In genomic region chr10:117375360-117376147, GRCh38 we compare ENCODE assay signal across 8 cellular contexts. TPM values are rescaled to one million over a fixed set of nuclear protein-coding genes. Genes with fewer than 3 reads are reported as not detected.
DNase-seq lines count a peak whose midpoint lies in the region; ATAC-seq and TF ChIP-seq lines count a peak whose summit lies in the region.

PDZD8 (minus strand) TSS chr10:117375440; CDS start chr10:117375227, 213 bp downstream.

- H3K27me3 Mint-ChIP-seq in activated T-helper 2 cell treated with anti-CD3 and anti-CD28 coated beads, Interferon-gamma antibody, Interleukin-2, Interleukin-4, amounts not matched to agents 10 μg/mL and 5 μg/mL and 100 μg/mL, durations not matched to agents 14 hours and 24 hours and 36 hours (ENCODE audit: low read depth) = peaks cover 38% of the 10 kb centered on the region
- peaks cover 8 to 23% (median 16%) of the 10 kb centered on the region in 5 donors for H3K27me3 Mint-ChIP-seq in naive thymus-derived CD8-positive, alpha-beta T cell

- H3K27me3 ChIP-seq in GM23248 (replicated peaks; ENCODE audit: insufficient read depth) (no peaks in the 10 kb centered on the region), RWPE2 (ENCODE audit: insufficient read depth, poor library complexity, severe bottlenecking) (no peaks in the 10 kb centered on the region)

- peaks cover 17% of the 10 kb centered on the region; the same call in 1 of the 2 replicates for H4K20me1 ChIP-seq in GM23248 (ENCODE audit: insufficient read depth)

- peaks cover 19% of the 10 kb centered on the region for H3K36me3 Mint-ChIP-seq in activated T-helper 2 cell treated with anti-CD3 and anti-CD28 coated beads, Interferon-gamma antibody, Interleukin-2, Interleukin-4, amounts not matched to agents 10 μg/mL and 5 μg/mL and 100 μg/mL, durations not matched to agents 14 hours and 24 hours and 36 hours (ENCODE audit: low read depth)
- H3K36me3 Mint-ChIP-seq in naive thymus-derived CD8-positive, alpha-beta T cell = no peaks in the 10 kb centered on the region

- peak within 1 kb of the TSS; percentile 73 for H2AFZ ChIP-seq in GM23248

- H3K27ac ChIP-seq in GM23248 = peak within 1 kb of the TSS; percentile 74
- H3K27ac ChIP-seq in RWPE2 (ENCODE audit: poor library complexity, severe bottlenecking) = peak within 1 kb of the TSS; percentile 51

- no peaks in the 10 kb centered on the region for H3K36me3 ChIP-seq in GM23248 (ENCODE audit: low read depth)
- peaks cover 5% of the 10 kb centered on the region; the same call in 1 of the 2 replicates for H3K36me3 ChIP-seq in RWPE2 (ENCODE audit: low read depth)

- H3K79me2 ChIP-seq in GM23248 (ENCODE audit: insufficient read depth) = peaks cover 45% of the 10 kb centered on the region

- DNase-seq in Daoy (ENCODE audit: low read depth) (peak; percentile 94), GM23248 (peak; percentile 97), Kasumi-1 (lab: John Stamatoyannopoulos, UW) (peak; percentile 90 to 93), RWPE2 (ENCODE audit: low spot score) (peak; percentile 91), fibroblast of mammary gland (ENCODE audit: low read depth) (peak; percentile 86)
- DNase-seq in activated T-helper 2 cell treated with anti-CD3 and anti-CD28 coated beads, Interferon-gamma antibody, Interleukin-2, Interleukin-4, amounts not matched to agents 10 μg/mL and 5 μg/mL and 100 μg/mL, durations not matched to agents 14 hours and 24 hours and 36 hours (ENCODE audit: low spot score) = peak; percentile 84
- DNase-seq in naive thymus-derived CD8-positive, alpha-beta T cell = peak; percentile 81 to 92 (median 90)
- DNase-seq in stimulated activated naive CD4-positive, alpha-beta T cell (lab: John Stamatoyannopoulos, UW) = peak; percentile 82 to 89 (median 84)

- peak within 1 kb of the TSS; percentile 94 for H3K4me2 ChIP-seq in GM23248 (ENCODE audit: unreplicated experiment)

- TF ChIP-seq CTCF in RWPE2 (IDR thresholded peaks at IDR 0.05; ENCODE audit: poor library complexity, severe bottlenecking) (no peak), fibroblast of mammary gland (conservative IDR thresholded peaks at IDR 0.05; ENCODE audit: control insufficient read depth, insufficient read depth, low read depth, low read length) (no peak)

- H3K4me1 Mint-ChIP-seq in activated T-helper 2 cell treated with anti-CD3 and anti-CD28 coated beads, Interferon-gamma antibody, Interleukin-2, Interleukin-4, amounts not matched to agents 10 μg/mL and 5 μg/mL and 100 μg/mL, durations not matched to agents 14 hours and 24 hours and 36 hours (ENCODE audit: low read depth) = peaks cover 21% of the 10 kb centered on the region
- H3K4me1 Mint-ChIP-seq in naive thymus-derived CD8-positive, alpha-beta T cell = peaks cover 7 to 39% (median 33%) of the 10 kb centered on the region in 4 donors

- in situ Hi-C loops in GM23248 (cut with MboI) = no loop called here

- H3K4me3 ChIP-seq in GM23248 (peak within 1 kb of the TSS; percentile 89), RWPE2 (ENCODE audit: severe bottlenecking) (peak within 1 kb of the TSS; percentile 91), fibroblast of mammary gland (ENCODE audit: control insufficient read depth, low read depth, low read length) (peak within 1 kb of the TSS; percentile 82)

- intact Hi-C loops in activated T-helper 2 cell treated with anti-CD3 and anti-CD28 coated beads, Interferon-gamma antibody, Interleukin-2, Interleukin-4, amounts not matched to agents 10 μg/mL and 5 μg/mL and 100 μg/mL, durations not matched to agents 14 hours and 24 hours and 36 hours (cut with micrococcal nuclease) = loop anchor here (2.0 to 10.0 kb wide), 3 partner anchors 279 to 967 kb away; partner anchors contain the start of genes FAM204A and RAB11FIP2

- no peaks in the 10 kb centered on the region for H3K9me2 ChIP-seq in GM23248 (ENCODE audit: insufficient read depth)

- POLR2A ChIA-PET in naive thymus-derived CD8-positive, alpha-beta T cell (lab: Charles Lee) = no interaction called here

- peaks cover 3% of the 10 kb centered on the region; the same call in 1 of the 2 replicates for H3F3A ChIP-seq in GM23248 (ENCODE audit: insufficient read depth)

- 1 to 2% methylated on average over 71 to 83 of the region's 103 CpGs for WGBS in GM23248 (ENCODE audit: low coverage in 1 of 2, low lambda C conversion rate in 2 of 2, missing lambda C conversion rate in 2 of 2), 2 experiments

- peak within 1 kb of the TSS; percentile 84 for H3K9ac ChIP-seq in GM23248

- peak; percentile 79 for ATAC-seq in RWPE2 (ENCODE audit: low read depth)
- ATAC-seq in naive thymus-derived CD8-positive, alpha-beta T cell = peak; percentile 82 to 83

- H3K4me3 Mint-ChIP-seq in activated T-helper 2 cell treated with anti-CD3 and anti-CD28 coated beads, Interferon-gamma antibody, Interleukin-2, Interleukin-4, amounts not matched to agents 10 μg/mL and 5 μg/mL and 100 μg/mL, durations not matched to agents 14 hours and 24 hours and 36 hours (ENCODE audit: low read depth) = peak within 1 kb of the TSS; percentile 90
- peak within 1 kb of the TSS; percentile 89 to 97 (median 95) for H3K4me3 Mint-ChIP-seq in naive thymus-derived CD8-positive, alpha-beta T cell

- no peaks in the 10 kb centered on the region for H3K9me3 Mint-ChIP-seq in activated T-helper 2 cell treated with anti-CD3 and anti-CD28 coated beads, Interferon-gamma antibody, Interleukin-2, Interleukin-4, amounts not matched to agents 10 μg/mL and 5 μg/mL and 100 μg/mL, durations not matched to agents 14 hours and 24 hours and 36 hours
- peaks cover 0 to 1% (median 0%) of the 10 kb centered on the region in 9 donors for H3K9me3 Mint-ChIP-seq in naive thymus-derived CD8-positive, alpha-beta T cell

- H3K27ac Mint-ChIP-seq in activated T-helper 2 cell treated with anti-CD3 and anti-CD28 coated beads, Interferon-gamma antibody, Interleukin-2, Interleukin-4, amounts not matched to agents 10 μg/mL and 5 μg/mL and 100 μg/mL, durations not matched to agents 14 hours and 24 hours and 36 hours = peak within 1 kb of the TSS; percentile 76
- H3K27ac Mint-ChIP-seq in naive thymus-derived CD8-positive, alpha-beta T cell = peak within 1 kb of the TSS; percentile 87 to 96 (median 92)

- H3K4me1 ChIP-seq in GM23248 (ENCODE audit: insufficient read depth) (peaks cover 20% of the 10 kb centered on the region), RWPE2 (ENCODE audit: insufficient read depth, poor library complexity, severe bottlenecking) (peaks cover 26% of the 10 kb centered on the region)

- H3K9me3 ChIP-seq in GM23248 (ENCODE audit: low read depth) (no peaks in the 10 kb centered on the region), RWPE2 (ENCODE audit: severe bottlenecking) (no peaks in the 10 kb centered on the region)

RNA-seq across cellular contexts. Expression of gene PDZD8, which starts in this region (rescaled TPM):
- 12.6 and 13.2 TPM in 2 replicates for total RNA-seq in Daoy (2014; rRNA removed; shearing (Covaris generic))
- total RNA-seq in GM23248 (2014; rRNA removed; shearing (Covaris generic)) = 19.7 and 20.1 TPM in 2 replicates
- polyA plus RNA-seq in GM23248 (2016; fragmentation: Nextera tagmentation; extraction: Ambion mirVana) = 13.8 and 14.4 TPM in 2 replicates
- 20.6 and 22.0 TPM in 2 replicates for total RNA-seq in activated T-helper 2 cell treated with anti-CD3 and anti-CD28 coated beads, Interferon-gamma antibody, Interleukin-2, Interleukin-4, amounts not matched to agents 10 μg/mL and 5 μg/mL and 100 μg/mL, durations not matched to agents 14 hours and 24 hours and 36 hours
- total RNA-seq in naive thymus-derived CD8-positive, alpha-beta T cell = 10 to 100 TPM; 18.1 to 20.0 TPM
- polyA plus RNA-seq in naive thymus-derived CD8-positive, alpha-beta T cell = 1 to 10 TPM; 7.4 to 9.2 (median 8.5) TPM

Comparison
In these comparisons a context has a peak if more than half of its experiments do, and no peak if none do; other contexts are left out.
1. Peak in every context shown above with its lines: DNase-seq, ATAC-seq, H3K4me3 ChIP-seq and H3K27ac ChIP-seq.